In genomic region chr3:13042127-13042931, GRCh38 we compare ENCODE assay signal across 27 cellular contexts. TPM values are rescaled to one million over a fixed set of nuclear protein-coding genes. Genes with fewer than 3 reads are reported as not detected.
DNase-seq lines count a peak whose midpoint lies in the region; ATAC-seq and TF ChIP-seq lines count a peak whose summit lies in the region.
"Had no signal": no experiment of that assay in that cellular context is flagged by ENCODE, and none has a peak within 500 bp of the region (broad histone marks: within the 10 kb centered on the region; RNA-seq: fewer than 3 reads in every experiment).

No MANE protein-coding gene starts in this region.

- H3K27me3 ChIP-seq in SK-N-SH (ENCODE audit: insufficient read depth), result peaks cover 6% of the 10 kb centered on the region; the same call in 1 of the 2 replicates
- H3K27me3 ChIP-seq in dorsolateral prefrontal cortex, result no peaks in the 10 kb centered on the region
- H3K27me3 ChIP-seq in testis, result no peaks in the 10 kb centered on the region
- H3K27me3 ChIP-seq: gastrocnemius medialis, tibial artery had no signal

- intact Hi-C loops in dorsolateral prefrontal cortex (cut with DNase I), result no loop called here
- intact Hi-C loops in testis (cut with DNase I; ENCODE audit: low total_unique reads), result no loop called here

- no peaks in the 10 kb centered on the region for H3K79me2 ChIP-seq in SK-N-SH (ENCODE audit: insufficient read depth)

- H4K20me1 ChIP-seq in SK-N-SH (ENCODE audit: insufficient read depth), result no peaks in the 10 kb centered on the region

- TF ChIP-seq POLR2A in testis (IDR thresholded peaks at IDR 0.05), result no peak

- H3K27ac ChIP-seq in SK-N-SH (ENCODE audit: low read depth in 2 of 2, low read length in 1 of 2) (peak overlapping the region in 1 of 2 experiments; percentile 99; a peak in 2 of 4 replicates), dorsolateral prefrontal cortex (peak overlapping the region in 47 of 59 donors; percentile 12 to 82 (median 56)), mesodermal cell (ENCODE audit: low read depth, low read length, severe bottlenecking) (peak overlapping the region; percentile 39), testis (no peak overlapping the region)
- H3K27ac ChIP-seq: 22Rv1, brain microvascular endothelial cell, esophagus squamous epithelium, gastrocnemius medialis, SJCRH30, tibial artery had no signal

- POLR2A ChIA-PET in SK-N-SH (lab: Yijun Ruan, JAX), result interaction anchor here (1.0 to 1.9 kb wide), 2 partner anchors 20 to 31 kb away, joined by 3 to 6 read pairs; partner anchors contain the start of gene IQSEC1

- H3K4me1 ChIP-seq in SK-N-SH (ENCODE audit: control insufficient read depth in 1 of 2, insufficient read depth in 2 of 2, low read depth in 1 of 2, low read length in 1 of 2) (peaks cover 0 to 86% of the 10 kb centered on the region in 2 experiments; a peak in 2 of 4 replicates), mesodermal cell (ENCODE audit: control insufficient read depth, insufficient read depth, low read length, poor library complexity, severe bottlenecking) (peaks cover 28% of the 10 kb centered on the region), testis (peaks cover 10% of the 10 kb centered on the region)
- H3K4me1 ChIP-seq: gastrocnemius medialis, tibial artery had no signal

- ATAC-seq in SK-N-SH treated with all-trans-retinoic acid at 6 μM for 48 hours (peak; percentile 20; the same call in 1 of the 3 replicates), GM21528 (IDR thresholded peaks at IDR 0.05; ENCODE audit: low FRiP score, unreplicated experiment) (no peak), GM19023 (IDR thresholded peaks at IDR 0.05; ENCODE audit: unreplicated experiment) (no peak)
- ATAC-seq: activated CD8-positive, alpha-beta memory T cell treated with anti-CD3 and anti-CD28 coated beads, Interleukin-2, amount 10 ng/mL, durations not matched to agents 7 days and 5 days; effector memory CD8-positive, alpha-beta T cell; gastrocnemius medialis; HepG2; naive thymus-derived CD8-positive, alpha-beta T cell; Panc1; stimulated activated naive CD8-positive, alpha-beta T cell treated with anti-CD3 and anti-CD28 coated beads, Interleukin-15, Interleukin-2, amounts not matched to agents 100 U/mL and 50 U/mL, for 24 hours; T-helper 17 cell had no signal

- H2AFZ ChIP-seq in SK-N-SH (ENCODE audit: low read depth), result no peak overlapping the region

- H3K9me3 ChIP-seq in SK-N-SH, result no peaks in the 10 kb centered on the region
- H3K9me3 ChIP-seq in mesodermal cell (ENCODE audit: control insufficient read depth, low read length), result no peaks in the 10 kb centered on the region
- no peaks in the 10 kb centered on the region for H3K9me3 ChIP-seq in testis
- H3K9me3 ChIP-seq: esophagus squamous epithelium, gastrocnemius medialis, SJCRH30, tibial artery had no signal

- H3K9ac ChIP-seq in SK-N-SH, result no peak overlapping the region

- H3K4me3 ChIP-seq in SK-N-SH (ENCODE audit: low read depth in 2 of 2, low read length in 1 of 2) (peak overlapping the region in 1 of 2 experiments; percentile 4; a peak in 1 of 4 replicates), dorsolateral prefrontal cortex (peak overlapping the region in 34 of 59 donors; percentile 4 to 44 (median 28)), mesodermal cell (ENCODE audit: extremely low read depth, insufficient read depth, low read length, poor library complexity, severe bottlenecking) (no peak overlapping the region), testis (no peak overlapping the region)
- H3K4me3 ChIP-seq: esophagus squamous epithelium, gastrocnemius medialis, SJCRH30, tibial artery had no signal

- H3K4me2 ChIP-seq in SK-N-SH, result no peak overlapping the region

- no peaks in the 10 kb centered on the region for H3K9me2 ChIP-seq in SK-N-SH

- TF ChIP-seq CTCF in SK-N-SH (IDR thresholded peaks at IDR 0.05) (no peak), dorsolateral prefrontal cortex (IDR thresholded peaks at IDR 0.05 in 54 of 56, conservative IDR thresholded peaks at IDR 0.05 in 2 of 56; ENCODE audit: low read depth in 1 of 56, partially characterized antibody in 56 of 56) (no peak), testis (IDR thresholded peaks at IDR 0.05) (no peak)

- no peak for TF ChIP-seq EP300 in SK-N-SH (IDR thresholded peaks at IDR 0.05; ENCODE audit: borderline replicate concordance in 1 of 2, low read depth in 1 of 2, low read length in 1 of 2)

- H3K36me3 ChIP-seq in SK-N-SH (replicated peaks in 1 of 2; ENCODE audit: control insufficient read depth in 1 of 2, insufficient read depth in 2 of 2, low read length in 1 of 2) (no peaks in the 10 kb centered on the region), mesodermal cell (ENCODE audit: control insufficient read depth, insufficient read depth, low read length) (no peaks in the 10 kb centered on the region), testis (ENCODE audit: low read depth, missing control alignments) (no peaks in the 10 kb centered on the region)
- H3K36me3 ChIP-seq: brain microvascular endothelial cell, esophagus squamous epithelium, gastrocnemius medialis, SJCRH30, tibial artery had no signal

- DNase-seq in SK-N-SH (no peak), dorsolateral prefrontal cortex (peak in 3 of 10 donors; percentile 53 to 61 (median 53)), testis (peak; percentile 56), HT-29 (ENCODE audit: low spot score) (no peak)
- DNase-seq: activated CD4-positive, alpha-beta T cell treated with anti-CD3 and anti-CD28 coated beads for 48 hours; activated CD8-positive, alpha-beta memory T cell treated with anti-CD3 and anti-CD28 coated beads, Interleukin-2, amount 10 ng/mL, durations not matched to agents 7 days and 5 days; AML-193; brain microvascular endothelial cell; effector memory CD8-positive, alpha-beta T cell; EL; esophagus squamous epithelium; gastrocnemius medialis; GOT3; naive thymus-derived CD8-positive, alpha-beta T cell; NCI-H446; SJCRH30; stimulated activated CD4-positive, alpha-beta T cell treated with anti-CD3 and anti-CD28 coated beads, Interleukin-2, amount 100 ng/mL, for 48 hours; stimulated activated naive CD8-positive, alpha-beta T cell treated with anti-CD3 and anti-CD28 coated beads, Interleukin-15, Interleukin-2, amounts not matched to agents 100 U/mL and 50 U/mL, for 24 hours; T-helper 17 cell; tibial artery had no signal

- WGBS in SK-N-SH (ENCODE audit: low lambda C conversion rate), result 59% methylated on average over 18 of the region's 30 CpGs
- 90 to 91% methylated on average over 24 to 30 of the region's 30 CpGs for WGBS in mesodermal cell (ENCODE audit: insufficient coverage in 2 of 2), 2 experiments
- 33 to 56% methylated on average over 21 to 30 of the region's 30 CpGs for WGBS in testis, 2 donors

- no peaks in the 10 kb centered on the region for H3F3A ChIP-seq in SK-N-SH (replicated peaks; ENCODE audit: insufficient read depth)

- CTCF ChIA-PET in SK-N-SH (lab: Yijun Ruan, JAX), result interaction anchor here (1.0 to 1.9 kb wide), 3 partner anchors 25 to 50 kb away, joined by 3 to 6 read pairs (median 4); partner anchors contain the start of gene IQSEC1

- no peak for TF ChIP-seq RAD21 in SK-N-SH (IDR thresholded peaks at IDR 0.05; ENCODE audit: low read length)

TF ChIP-seq in SK-N-SH treated with all-trans-retinoic acid at 6 μM for 48 hours, 23 proteins besides CTCF, POLR2A, EP300 and RAD21 (continues in another document):
- TF ChIP-seq OSR1 (CRISPR knock-in tag; IDR thresholded peaks at IDR 0.05) (no peak), RARB (CRISPR knock-in tag; IDR thresholded peaks at IDR 0.05) (no peak), SNAI2 (CRISPR knock-in tag; IDR thresholded peaks at IDR 0.05) (no peak), ZFP30 (CRISPR knock-in tag; IDR thresholded peaks at IDR 0.05) (no peak), CSDC2 (CRISPR knock-in tag; IDR thresholded peaks at IDR 0.05) (no peak), ZFP3 (CRISPR knock-in tag; IDR thresholded peaks at IDR 0.05) (no peak), ZNF70 (CRISPR knock-in tag; IDR thresholded peaks at IDR 0.05) (no peak), BACH2 (CRISPR knock-in tag; IDR thresholded peaks at IDR 0.05; ENCODE audit: borderline replicate concordance) (no peak), ZC3H10 (CRISPR knock-in tag; IDR thresholded peaks at IDR 0.05) (no peak)

TF ChIP-seq in SK-N-SH, 30 proteins besides CTCF, POLR2A, EP300 and RAD21 (continues in another document):
- TF ChIP-seq USF2 (IDR thresholded peaks at IDR 0.05; ENCODE audit: borderline replicate concordance, low read depth, low read length), result no peak
- no peak for TF ChIP-seq CHD2 (IDR thresholded peaks at IDR 0.05; ENCODE audit: low read length, partially characterized antibody)
- no peak for TF ChIP-seq MAX (IDR thresholded peaks at IDR 0.05; ENCODE audit: low read depth)
- TF ChIP-seq ZBTB33 (IDR thresholded peaks at IDR 0.05; ENCODE audit: borderline replicate concordance, low read depth), result no peak

RNA-seq across cellular contexts. Expression of gene IQSEC1, which starts 30.9 kb away (rescaled TPM):
- polyA plus RNA-seq in SK-N-SH (2012; rRNA removed) (4.4 and 6.2 TPM in 2 replicates), testis (ENCODE audit: insufficient read depth, low read depth, low replicate concordance) (32.9 TPM)
- 4.2 and 5.9 TPM in 2 replicates for polyA plus RNA-seq in SK-N-SH (2012; cell fraction: cytosol; rRNA removed)
- 23.8 and 26.1 TPM in 2 replicates for polyA plus RNA-seq in SK-N-SH (2012; cell fraction: nucleus; rRNA removed)
- total RNA-seq in dorsolateral prefrontal cortex (100 to 1,000 TPM; 128 to 330 (median 245) TPM), testis (10 to 100 TPM; 74.3 to 89.4 TPM)
- 25.0 TPM for polyA plus RNA-seq in mesodermal cell (2013, experiment 1 of 2)
- 20.6 TPM for polyA plus RNA-seq in mesodermal cell (2013, experiment 2 of 2)
- total RNA-seq in HT-29 (2014; rRNA removed; shearing (Covaris generic)), result 3.6 and 4.8 TPM in 2 replicates

Comparison
In these comparisons a context has a peak if more than half of its experiments do, and no peak if none do; other contexts are left out.
1. H3K27ac ChIP-seq: peak in dorsolateral prefrontal cortex (47 of 59) and mesodermal cell (single experiment); none in testis (0 of 2).
2. H3K4me3 ChIP-seq: peak in dorsolateral prefrontal cortex (34 of 59); none in mesodermal cell (single experiment) and testis (0 of 2).
3. RNA of gene IQSEC1, which starts 30.9 kb away (total RNA-seq): 128 to 330 TPM in dorsolateral prefrontal cortex and 74.3 to 89.4 TPM in testis; 3.6 to 4.8 TPM in HT-29; every median in the first group is over 10 times any median in the second.